In the genomic region with DNA sequence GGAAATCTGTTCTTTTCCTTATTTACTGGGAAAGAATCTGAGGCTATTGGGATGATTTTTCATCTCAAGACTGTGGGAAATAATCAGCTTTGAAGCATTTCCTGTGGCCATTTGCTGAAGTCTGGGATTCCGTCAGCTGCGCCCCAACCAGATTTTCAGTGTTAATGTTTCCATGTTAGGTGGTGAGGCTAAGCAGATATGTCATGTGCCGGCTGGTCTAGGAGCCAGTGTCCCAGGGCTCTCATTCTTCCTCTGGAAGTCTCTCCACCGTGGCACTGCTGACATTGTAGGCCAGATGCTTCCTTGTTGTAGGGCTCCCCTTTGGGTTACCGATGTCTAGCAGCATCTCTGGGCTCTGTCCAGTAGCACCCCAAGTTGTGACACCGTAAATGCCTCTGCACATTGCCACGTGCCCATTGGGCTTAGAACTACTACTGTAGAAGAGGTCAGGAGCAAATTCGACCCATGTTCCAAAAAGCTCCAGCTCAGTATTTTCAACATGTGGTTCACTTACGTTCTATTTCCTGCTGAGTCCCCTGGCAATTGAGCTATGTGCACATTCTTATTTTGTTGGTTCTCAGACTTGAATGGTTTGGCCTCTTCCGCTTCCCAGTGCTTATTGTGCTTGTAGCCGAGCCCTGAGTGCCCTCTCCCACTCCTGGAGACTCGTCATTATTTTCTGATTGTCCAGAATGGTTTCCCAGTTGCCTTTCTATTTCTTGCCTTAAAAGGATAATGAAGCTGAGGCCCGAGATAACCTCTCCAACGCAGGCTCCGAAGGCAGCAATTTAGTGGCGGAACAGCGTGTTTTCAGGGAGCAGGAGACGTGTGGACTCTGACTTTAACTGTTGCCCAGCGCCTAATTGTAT, we compare ENCODE assay signal across 12 cellular contexts.
DNase-seq lines count a peak whose midpoint lies in the region; ATAC-seq and TF ChIP-seq lines count a peak whose summit lies in the region.
"Had no signal": no experiment of that assay in that cellular context is flagged by ENCODE, and none has a peak within 500 bp of the region (broad histone marks: within the 10 kb centered on the region; RNA-seq: fewer than 3 reads in every experiment).

No MANE protein-coding gene starts in this region.

- H3K36me3 ChIP-seq in brain microvascular endothelial cell (replicated peaks) (no peaks in the 10 kb centered on the region), sigmoid colon (no peaks in the 10 kb centered on the region)
- H3K36me3 ChIP-seq: colonic mucosa, WERI-Rb-1 had no signal

- no peak for TF ChIP-seq POLR2A in sigmoid colon (IDR thresholded peaks at IDR 0.05)

- H3K4me3 ChIP-seq in brain microvascular endothelial cell (ENCODE audit: low read depth, low read length), result no peak overlapping the region
- H3K4me3 ChIP-seq in sigmoid colon, result no peak overlapping the region
- H3K4me3 ChIP-seq: colonic mucosa had no signal

- no peaks in the 10 kb centered on the region for H3K9me3 ChIP-seq in sigmoid colon
- H3K9me3 ChIP-seq: colonic mucosa had no signal

- no peak for TF ChIP-seq CTCF in brain microvascular endothelial cell (IDR thresholded peaks at IDR 0.05; ENCODE audit: low read depth, low read length, missing control alignments)
- no peak for TF ChIP-seq CTCF in sigmoid colon (IDR thresholded peaks at IDR 0.05)

- ATAC-seq in left ventricle myocardium superior (peak; percentile 87), HG02588 (IDR thresholded peaks at IDR 0.05; ENCODE audit: unreplicated experiment) (no peak), GM21515 (IDR thresholded peaks at IDR 0.05; ENCODE audit: unreplicated experiment) (no peak)
- ATAC-seq: activated T-cell treated with anti-CD3 and anti-CD28 coated beads, Interleukin-2, amount 50 U/mL, for 72 hours had no signal

- peak; percentile 65 for DNase-seq in AG08395 (ENCODE audit: low spot score)
- peak; percentile 69 for DNase-seq in brain microvascular endothelial cell
- peak; percentile 46 for DNase-seq in left ventricle myocardium superior
- no peak for DNase-seq in sigmoid colon
- DNase-seq in AG20443 (ENCODE audit: low spot score), result no peak
- no peak for DNase-seq in activated CD4-positive, alpha-beta T cell treated with anti-CD3 and anti-CD28 coated beads for 48 hours
- DNase-seq: activated T-cell treated with anti-CD3 and anti-CD28 coated beads, Interleukin-2, amount 50 U/mL, for 72 hours; colonic mucosa; NCI-H446 treated with DMSO at 0.1 percent for 48 hours; WERI-Rb-1 had no signal

- intact Hi-C loops in left ventricle myocardium superior (cut with micrococcal nuclease), result no loop called here
- intact Hi-C loops in sigmoid colon (cut with DNase I), result no loop called here

- 73 to 79% methylated on average over 19 of the region's 19 CpGs for WGBS in sigmoid colon, 2 donors

- peaks cover 0 to 10% (median 3%) of the 10 kb centered on the region in 4 donors for H3K4me1 ChIP-seq in sigmoid colon
- H3K4me1 ChIP-seq: colonic mucosa had no signal

- H3K27me3 ChIP-seq in brain microvascular endothelial cell (replicated peaks) (no peaks in the 10 kb centered on the region), sigmoid colon (no peaks in the 10 kb centered on the region)
- H3K27me3 ChIP-seq: colonic mucosa had no signal

- H3K27ac ChIP-seq in brain microvascular endothelial cell (peak overlapping the region; percentile 69), sigmoid colon (peak overlapping the region; percentile 32 to 66 (median 52))
- H3K27ac ChIP-seq: colonic mucosa, WERI-Rb-1 had no signal

- TF ChIP-seq EP300 in sigmoid colon (IDR thresholded peaks at IDR 0.05), result peak in 1 of 4 donors; percentile 1

- in situ Hi-C loops in brain microvascular endothelial cell (cut with HindIII; ENCODE audit: low pct_ligation_motif_present, low sequenced_read_pairs), result no loop called here

Comparison
In these comparisons a context has a peak if more than half of its experiments do, and no peak if none do; other contexts are left out.
1. DNase-seq: peak in AG08395 (single experiment), brain microvascular endothelial cell (single experiment) and left ventricle myocardium superior (single experiment); none in sigmoid colon (single experiment), AG20443 (single experiment) and activated CD4-positive, alpha-beta T cell treated with anti-CD3 and anti-CD28 coated beads for 48 hours (single experiment).